Comparison of ENCODE assay signal across 10 cellular contexts in genomic region chr1:247113094-247113497, GRCh38. TPM values are rescaled to one million over a fixed set of nuclear protein-coding genes. Genes with fewer than 3 reads are reported as not detected.
DNase-seq lines count a peak whose midpoint lies in the region; ATAC-seq and TF ChIP-seq lines count a peak whose summit lies in the region.
"Had no signal": no experiment of that assay in that cellular context is flagged by ENCODE, and none has a peak within 500 bp of the region (broad histone marks: within the 10 kb centered on the region; RNA-seq: fewer than 3 reads in every experiment).

No MANE protein-coding gene starts in this region.

- 81 to 92% (median 90%) methylated on average over 5 of the region's 5 CpGs; no CpG with 5 or more reads in 1 of the 4 donors for WGBS in adrenal gland, 4 donors

- TF ChIP-seq POLR2A in adrenal gland (IDR thresholded peaks at IDR 0.05): no peak

- TF ChIP-seq CTCF in CD8-positive, alpha-beta T cell (IDR thresholded peaks at IDR 0.05): no peak
- TF ChIP-seq CTCF in adrenal gland (IDR thresholded peaks at IDR 0.05): no peak

- H3K36me3 ChIP-seq in CD8-positive, alpha-beta T cell (ENCODE audit: insufficient read depth, low read length): no peaks in the 10 kb centered on the region
- no peaks in the 10 kb centered on the region for H3K36me3 ChIP-seq in adrenal gland (replicated peaks in 1 of 2)
- H3K36me3 ChIP-seq: WERI-Rb-1 had no signal

- no peak overlapping the region for H3K27ac ChIP-seq in CD8-positive, alpha-beta T cell (ENCODE audit: low read depth, low read length)
- no peak overlapping the region for H3K27ac ChIP-seq in adrenal gland
- H3K27ac ChIP-seq: WERI-Rb-1 had no signal

- no peak for ATAC-seq in CD8-positive, alpha-beta T cell
- no peak for ATAC-seq in central memory CD8-positive, alpha-beta T cell (replicated peaks; ENCODE audit: extremely low read depth, poor library complexity, severe bottlenecking)
- ATAC-seq in GM18858 (IDR thresholded peaks at IDR 0.05; ENCODE audit: unreplicated experiment): no peak
- ATAC-seq in HG03159 (IDR thresholded peaks at IDR 0.05; ENCODE audit: unreplicated experiment): no peak

- no peak overlapping the region for H3K27ac Mint-ChIP-seq in CD8-positive, alpha-beta T cell
- H3K27ac Mint-ChIP-seq in central memory CD8-positive, alpha-beta T cell (ENCODE audit: low read depth): no peak overlapping the region

- POLR2A ChIA-PET in CD8-positive, alpha-beta T cell (lab: Charles Lee): no interaction called here

- peaks cover 6% of the 10 kb centered on the region for H3K27me3 ChIP-seq in CD8-positive, alpha-beta T cell (ENCODE audit: insufficient read depth, low read length)
- H3K27me3 ChIP-seq in adrenal gland: no peaks in the 10 kb centered on the region

- H3K9me3 Mint-ChIP-seq in CD8-positive, alpha-beta T cell: no peaks in the 10 kb centered on the region
- no peaks in the 10 kb centered on the region for H3K9me3 Mint-ChIP-seq in central memory CD8-positive, alpha-beta T cell

- H3K9me3 ChIP-seq in CD8-positive, alpha-beta T cell (ENCODE audit: low read length): no peaks in the 10 kb centered on the region
- H3K9me3 ChIP-seq in adrenal gland (replicated peaks in 1 of 3): no peaks in the 10 kb centered on the region

- peaks cover 9% of the 10 kb centered on the region for H3K4me1 ChIP-seq in CD8-positive, alpha-beta T cell (ENCODE audit: insufficient read depth, low read length)
- peaks cover 6 to 10% of the 10 kb centered on the region in 2 donors for H3K4me1 ChIP-seq in adrenal gland (replicated peaks in 1 of 2)

- CTCF ChIA-PET in CD8-positive, alpha-beta T cell (lab: Charles Lee): no interaction called here

- H3K4me3 Mint-ChIP-seq in CD8-positive, alpha-beta T cell: peak overlapping the region; percentile 68
- H3K4me3 Mint-ChIP-seq in central memory CD8-positive, alpha-beta T cell: peak overlapping the region; percentile 50

- intact Hi-C loops in CD8-positive, alpha-beta T cell (cut with DNase I, micrococcal nuclease): loop anchor here (5.0 kb wide), 2 partner anchors 219 to 254 kb away; partner anchors contain the start of gene ZNF496 (in 1 of the 2)
- intact Hi-C loops in adrenal gland (cut with DNase I): no loop called here

- peaks cover 8% of the 10 kb centered on the region for H3K4me1 Mint-ChIP-seq in CD8-positive, alpha-beta T cell (ENCODE audit: low read depth)
- peaks cover 12% of the 10 kb centered on the region for H3K4me1 Mint-ChIP-seq in central memory CD8-positive, alpha-beta T cell

- no peak overlapping the region for H3K4me3 ChIP-seq in CD8-positive, alpha-beta T cell (ENCODE audit: low read depth, low read length)
- no peak overlapping the region for H3K4me3 ChIP-seq in adrenal gland

- peaks cover 35% of the 10 kb centered on the region for H3K27me3 Mint-ChIP-seq in CD8-positive, alpha-beta T cell (ENCODE audit: low read depth)
- peaks cover 42% of the 10 kb centered on the region for H3K27me3 Mint-ChIP-seq in central memory CD8-positive, alpha-beta T cell

- H3K36me3 Mint-ChIP-seq in CD8-positive, alpha-beta T cell: no peaks in the 10 kb centered on the region
- peaks cover 2% of the 10 kb centered on the region for H3K36me3 Mint-ChIP-seq in central memory CD8-positive, alpha-beta T cell (ENCODE audit: insufficient read depth)

- DNase-seq in CD8-positive, alpha-beta T cell: no peak
- DNase-seq in HuH-7.5 (ENCODE audit: low spot score): peak; percentile 59
- no peak for DNase-seq in central memory CD8-positive, alpha-beta T cell (ENCODE audit: low spot score in 2 of 2)
- DNase-seq in myocyte (ENCODE audit: low read depth): peak; percentile 58
- no peak for DNase-seq in activated effector memory CD4-positive, alpha-beta T cell treated with Interleukin-2 at 50 U/mL for 16 hours
- no peak for DNase-seq in adrenal gland
- DNase-seq: activated T-cell treated with anti-CD3 and anti-CD28 coated beads, Interleukin-2, amount 50 U/mL, for 48 hours; WERI-Rb-1 had no signal

RNA-seq across cellular contexts. Expression of gene ZNF669, which starts 8.9 kb away (rescaled TPM):
- 10 to 100 TPM; 15.5 to 23.2 TPM for total RNA-seq in CD8-positive, alpha-beta T cell
- 6.0 and 8.5 TPM in 2 replicates for total RNA-seq in myocyte
- 2.4 TPM for polyA plus RNA-seq in myocyte (2012)
- total RNA-seq in adrenal gland: 10 to 100 TPM in 1 of 8 donors, 1 to 10 TPM in 7; 1.2 to 11.3 (median 5.1) TPM
- 1 to 10 TPM; 2.5 to 6.0 (median 3.3) TPM for polyA plus RNA-seq in adrenal gland

RNA-seq across cellular contexts. Expression of gene ZNF670, which starts 34.5 kb away (rescaled TPM):
- under 1 TPM in 1 of 2 experiments, not detected in 1; 0.17 TPM for total RNA-seq in CD8-positive, alpha-beta T cell
- total RNA-seq in myocyte (1.4 and 2.7 TPM in 2 replicates), adrenal gland (1 to 10 TPM in 7 of 8 donors, under 1 TPM in 1; 0.18 to 3.7 (median 2.0) TPM)
- 0.63 TPM for polyA plus RNA-seq in myocyte (2012)
- polyA plus RNA-seq in adrenal gland: 1 to 10 TPM in 1 of 3 donors, under 1 TPM in 2; 0.80 to 3.1 (median 0.84) TPM

RNA-seq across cellular contexts. Expression of gene ZNF124, which starts 58.7 kb away (rescaled TPM):
- 10 to 100 TPM; 22.4 to 23.4 TPM for total RNA-seq in CD8-positive, alpha-beta T cell
- total RNA-seq in myocyte (19.5 and 24.4 TPM in 2 replicates), adrenal gland (10 to 100 TPM in 7 of 8 donors, 1 to 10 TPM in 1; 8.7 to 21.7 (median 14.3) TPM)
- 3.0 TPM for polyA plus RNA-seq in myocyte (2012)
- polyA plus RNA-seq in adrenal gland: 1 to 10 TPM in 2 of 3 donors, under 1 TPM in 1; 0.97 to 2.3 (median 1.3) TPM

Comparison
In these comparisons a context has a peak if more than half of its experiments do, and no peak if none do; other contexts are left out.
1. DNase-seq: peak in HuH-7.5 (single experiment) and myocyte (single experiment); none in CD8-positive, alpha-beta T cell (0 of 7), central memory CD8-positive, alpha-beta T cell (0 of 2), activated effector memory CD4-positive, alpha-beta T cell treated with Interleukin-2 at 50 U/mL for 16 hours (single experiment) and adrenal gland (0 of 7).
2. intact Hi-C loops: an anchor here in CD8-positive, alpha-beta T cell (5.0 kb wide); none called in adrenal gland.